ENCODE assay signal across 9 cellular contexts in genomic region chr7:27187702-27188665, GRCh38. TPM values are rescaled to one million over a fixed set of nuclear protein-coding genes. Genes with fewer than 3 reads are reported as not detected.
DNase-seq lines count a peak whose midpoint lies in the region; ATAC-seq, FAIRE-seq and TF ChIP-seq lines count a peak whose summit lies in the region.
"Had no signal": no experiment of that assay in that cellular context is flagged by ENCODE, and none has a peak within 500 bp of the region (broad histone marks: within the 10 kb centered on the region; RNA-seq: fewer than 3 reads in every experiment).

No MANE protein-coding gene starts in this region.

- CTCF ChIA-PET in WTC11 (lab: Charles Lee) = interaction anchor here (1.8 to 5.5 kb wide), 2 partner anchors 8 to 22 kb away, joined by 8 to 34 read pairs; no protein-coding TSS in a partner anchor

- H3K4me3 Mint-ChIP-seq in WTC11 = peak overlapping the region; percentile 66

- peaks cover 48% of the 10 kb centered on the region for H3K4me1 Mint-ChIP-seq in WTC11

- H3K27me3 Mint-ChIP-seq in WTC11 (ENCODE audit: low read depth) = peaks cover 100% of the 10 kb centered on the region

- H3K9ac ChIP-seq in iPS-15b (ENCODE audit: low read depth, low read length) = no peak overlapping the region

- H3K36me3 Mint-ChIP-seq in WTC11 = 0 out of 2 replicates have a peak, but pooled peaks cover 3% of the 10 kb centered on the region

- H3K9me3 Mint-ChIP-seq in WTC11 = no peaks in the 10 kb centered on the region

- POLR2A ChIA-PET in WTC11 (lab: Charles Lee) = interaction anchor here (1.1 kb wide), 1 partner anchor 12 kb away, joined by 3 read pairs; the partner anchor contains the start of gene HOXA13

- H3K27me3 ChIP-seq in HAP-1 (ENCODE audit: low read depth) (no peaks in the 10 kb centered on the region), iPS-15b (ENCODE audit: control insufficient read depth, insufficient read depth, low read length) (peaks cover 99% of the 10 kb centered on the region)

- H3K4me3 ChIP-seq in HAP-1 = peak overlapping the region; percentile 60
- H3K4me3 ChIP-seq in iPS-15b (ENCODE audit: low read depth, low read length) = peak overlapping the region; percentile 43
- H3K4me3 ChIP-seq in skeletal muscle cell (ENCODE audit: low read depth, low read length) = peak overlapping the region; percentile 36

- H3K27ac Mint-ChIP-seq in WTC11 = no peak overlapping the region

- TF ChIP-seq CTCF in WTC11 (IDR thresholded peaks at IDR 0.05) = no peak

- H3K36me3 ChIP-seq in HAP-1 (replicated peaks) (peaks cover 13% of the 10 kb centered on the region), iPS-15b (ENCODE audit: control insufficient read depth, insufficient read depth, low read length) (no peaks in the 10 kb centered on the region)

- peak; percentile 94 to 96 for DNase-seq in HAP-1 (ENCODE audit: low spot score in 2 of 2)
- no peak for DNase-seq in WTC11 (ENCODE audit: low spot score)
- DNase-seq in skeletal muscle cell (ENCODE audit: low read depth) = no peak
- no peak for DNase-seq in activated gamma-delta T cell treated with Interleukin-2 at 50 U/mL for 16 hours
- DNase-seq in frontal cortex (ENCODE audit: low spot score in 2 of 2) = no peak
- DNase-seq: small intestine had no signal

- no peak for FAIRE-seq in frontal cortex (lab: Jason Lieb, UNC)
- FAIRE-seq: small intestine had no signal

- in situ Hi-C loops in HAP-1 (cut with MboI; ENCODE audit: low sequenced_read_pairs) = no loop called here

- H3K4me1 ChIP-seq in HAP-1 (peaks cover 29% of the 10 kb centered on the region), iPS-15b (ENCODE audit: control insufficient read depth, insufficient read depth, low read length) (peaks cover 8% of the 10 kb centered on the region)

- H3K9me3 ChIP-seq in HAP-1 (no peaks in the 10 kb centered on the region), iPS-15b (ENCODE audit: control insufficient read depth, insufficient read depth, low read length) (no peaks in the 10 kb centered on the region)

- ATAC-seq in WTC11 (no peak), HG03280 (IDR thresholded peaks at IDR 0.05; ENCODE audit: unreplicated experiment) (no peak), GM18517 (IDR thresholded peaks at IDR 0.05; ENCODE audit: unreplicated experiment) (no peak)

TF ChIP-seq in WTC11, 78 proteins besides CTCF, POLR2A, EP300 and RAD21:
- TF ChIP-seq E2F1 (CRISPR knock-in tag; IDR thresholded peaks at IDR 0.05) (no peak), ELF4 (CRISPR knock-in tag; IDR thresholded peaks at IDR 0.05; ENCODE audit: low read depth) (no peak), FOXP1 (CRISPR knock-in tag; IDR thresholded peaks at IDR 0.05; ENCODE audit: borderline replicate concordance) (no peak), ERG (CRISPR knock-in tag; IDR thresholded peaks at IDR 0.05) (no peak), NR3C1 (CRISPR knock-in tag; conservative IDR thresholded peaks at IDR 0.05; ENCODE audit: low read depth) (no peak), TEAD4 (CRISPR knock-in tag; IDR thresholded peaks at IDR 0.05) (no peak), ETV6 (CRISPR knock-in tag; IDR thresholded peaks at IDR 0.05) (no peak), MXD4 (CRISPR knock-in tag; IDR thresholded peaks at IDR 0.05; ENCODE audit: borderline replicate concordance) (no peak), IRF2 (CRISPR knock-in tag; IDR thresholded peaks at IDR 0.05; ENCODE audit: borderline replicate concordance, low read depth) (no peak), ZNF423 (CRISPR knock-in tag; IDR thresholded peaks at IDR 0.05) (no peak), ZNF263 (CRISPR knock-in tag; IDR thresholded peaks at IDR 0.05; ENCODE audit: low read depth) (no peak), FOXK1 (CRISPR knock-in tag; IDR thresholded peaks at IDR 0.05) (no peak)
- TF ChIP-seq, protein P1, sequence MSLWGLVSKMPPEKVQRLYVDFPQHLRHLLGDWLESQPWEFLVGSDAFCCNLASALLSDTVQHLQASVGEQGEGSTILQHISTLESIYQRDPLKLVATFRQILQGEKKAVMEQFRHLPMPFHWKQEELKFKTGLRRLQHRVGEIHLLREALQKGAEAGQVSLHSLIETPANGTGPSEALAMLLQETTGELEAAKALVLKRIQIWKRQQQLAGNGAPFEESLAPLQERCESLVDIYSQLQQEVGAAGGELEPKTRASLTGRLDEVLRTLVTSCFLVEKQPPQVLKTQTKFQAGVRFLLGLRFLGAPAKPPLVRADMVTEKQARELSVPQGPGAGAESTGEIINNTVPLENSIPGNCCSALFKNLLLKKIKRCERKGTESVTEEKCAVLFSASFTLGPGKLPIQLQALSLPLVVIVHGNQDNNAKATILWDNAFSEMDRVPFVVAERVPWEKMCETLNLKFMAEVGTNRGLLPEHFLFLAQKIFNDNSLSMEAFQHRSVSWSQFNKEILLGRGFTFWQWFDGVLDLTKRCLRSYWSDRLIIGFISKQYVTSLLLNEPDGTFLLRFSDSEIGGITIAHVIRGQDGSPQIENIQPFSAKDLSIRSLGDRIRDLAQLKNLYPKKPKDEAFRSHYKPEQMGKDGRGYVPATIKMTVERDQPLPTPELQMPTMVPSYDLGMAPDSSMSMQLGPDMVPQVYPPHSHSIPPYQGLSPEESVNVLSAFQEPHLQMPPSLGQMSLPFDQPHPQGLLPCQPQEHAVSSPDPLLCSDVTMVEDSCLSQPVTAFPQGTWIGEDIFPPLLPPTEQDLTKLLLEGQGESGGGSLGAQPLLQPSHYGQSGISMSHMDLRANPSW (CRISPR knock-in tag; conservative IDR thresholded peaks at IDR 0.05; ENCODE audit: low read depth) = no peak
- TF ChIP-seq, protein P2, sequence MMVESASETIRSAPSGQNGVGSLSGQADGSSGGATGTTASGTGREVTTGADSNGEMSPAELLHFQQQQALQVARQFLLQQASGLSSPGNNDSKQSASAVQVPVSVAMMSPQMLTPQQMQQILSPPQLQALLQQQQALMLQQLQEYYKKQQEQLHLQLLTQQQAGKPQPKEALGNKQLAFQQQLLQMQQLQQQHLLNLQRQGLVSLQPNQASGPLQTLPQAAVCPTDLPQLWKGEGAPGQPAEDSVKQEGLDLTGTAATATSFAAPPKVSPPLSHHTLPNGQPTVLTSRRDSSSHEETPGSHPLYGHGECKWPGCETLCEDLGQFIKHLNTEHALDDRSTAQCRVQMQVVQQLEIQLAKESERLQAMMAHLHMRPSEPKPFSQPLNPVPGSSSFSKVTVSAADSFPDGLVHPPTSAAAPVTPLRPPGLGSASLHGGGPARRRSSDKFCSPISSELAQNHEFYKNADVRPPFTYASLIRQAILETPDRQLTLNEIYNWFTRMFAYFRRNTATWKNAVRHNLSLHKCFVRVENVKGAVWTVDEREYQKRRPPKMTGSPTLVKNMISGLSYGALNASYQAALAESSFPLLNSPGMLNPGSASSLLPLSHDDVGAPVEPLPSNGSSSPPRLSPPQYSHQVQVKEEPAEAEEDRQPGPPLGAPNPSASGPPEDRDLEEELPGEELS (CRISPR knock-in tag; IDR thresholded peaks at IDR 0.05) = no peak
- TF ChIP-seq, protein P3, sequence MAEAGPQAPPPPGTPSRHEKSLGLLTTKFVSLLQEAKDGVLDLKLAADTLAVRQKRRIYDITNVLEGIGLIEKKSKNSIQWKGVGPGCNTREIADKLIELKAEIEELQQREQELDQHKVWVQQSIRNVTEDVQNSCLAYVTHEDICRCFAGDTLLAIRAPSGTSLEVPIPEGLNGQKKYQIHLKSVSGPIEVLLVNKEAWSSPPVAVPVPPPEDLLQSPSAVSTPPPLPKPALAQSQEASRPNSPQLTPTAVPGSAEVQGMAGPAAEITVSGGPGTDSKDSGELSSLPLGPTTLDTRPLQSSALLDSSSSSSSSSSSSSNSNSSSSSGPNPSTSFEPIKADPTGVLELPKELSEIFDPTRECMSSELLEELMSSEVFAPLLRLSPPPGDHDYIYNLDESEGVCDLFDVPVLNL (CRISPR knock-in tag; IDR thresholded peaks at IDR 0.05; ENCODE audit: borderline replicate concordance, low read depth) = no peak

RNA-seq across cellular contexts. Expression of gene HOXA11, which starts 3.0 kb away (rescaled TPM):
- total RNA-seq in WTC11 (2021) (not detected in 3 replicates), frontal cortex (not detected)

RNA-seq across cellular contexts. Expression of gene HOXA13, which starts 11.9 kb away (rescaled TPM):
- total RNA-seq in WTC11 (2021) (not detected in 3 replicates), frontal cortex (not detected)

RNA-seq across cellular contexts. Expression of gene HOXA10, which starts 13.9 kb away (rescaled TPM):
- 0.07 TPM in 1 of 3 replicates, not detected in the others for total RNA-seq in WTC11 (2021)
- total RNA-seq in frontal cortex = not detected

RNA-seq across cellular contexts. Expression of gene HOXA9, which starts 22.6 kb away (rescaled TPM):
- total RNA-seq in WTC11 (2021) (not detected in 3 replicates), frontal cortex (not detected)

RNA-seq across cellular contexts. Expression of gene HOXA7, which starts 31.5 kb away (rescaled TPM):
- total RNA-seq in WTC11 (2021) (not detected in 3 replicates), frontal cortex (not detected)

Comparison
In these comparisons a context has a peak if more than half of its experiments do, and no peak if none do; other contexts are left out.
1. DNase-seq: peak in HAP-1 (2 of 2); none in WTC11 (single experiment), skeletal muscle cell (single experiment), activated gamma-delta T cell treated with Interleukin-2 at 50 U/mL for 16 hours (single experiment) and frontal cortex (0 of 2).
2. Peak in every context shown above with its lines, with median percentiles within 50 percentile points of each other: H3K4me3 ChIP-seq.